34 cellular contexts compared by ENCODE assay signal in genomic region chr15:73291441-73291840, GRCh38.
"Had no signal": no experiment of that assay in that cellular context is flagged by ENCODE, and none has a peak within 500 bp of the region (broad histone marks: within the 10 kb centered on the region; RNA-seq: fewer than 3 reads in every experiment).

No MANE protein-coding gene starts in this region.

- H3K9me3 ChIP-seq: MG63 had no signal

- H3K27ac ChIP-seq: KMS-11 had no signal

- DNase-seq: Karpas-422, Kasumi-1, MG63, MM.1S, MV-4-11, NCI-H1048, NCI-H1092, NCI-H1092 treated with DMSO at 0.1 percent for 48 hours, NCI-H1105, NCI-H1105 treated with DMSO at 0.1 percent for 48 hours, NCI-H1417, NCI-H1417 treated with DMSO at 0.1 percent for 48 hours, NCI-H1436, NCI-H1436 treated with DMSO at 0.1 percent for 48 hours, NCI-H146, NCI-H1694, NCI-H1694 treated with DMSO at 0.1 percent for 48 hours, NCI-H187, NCI-H187 treated with DMSO at 0.1 percent for 48 hours, NCI-H1930, NCI-H2029, NCI-H2029 treated with DMSO at 0.1 percent for 48 hours, NCI-H2081, NCI-H2081 treated with DMSO at 0.1 percent for 48 hours, NCI-H2107, NCI-H2171, NCI-H2171 treated with DMSO at 0.1 percent for 48 hours, NCI-H2227 treated with DMSO at 0.1 percent for 48 hours, NCI-H226, NCI-H345, NCI-H446, NCI-H446 treated with DMSO at 0.1 percent for 48 hours, NCI-H510A had no signal

- H3K4me3 ChIP-seq: MG63 had no signal

- H3K27me3 ChIP-seq: MG63 had no signal

- H3K36me3 ChIP-seq: MG63 had no signal
